ENCODE assay signal across 8 cellular contexts in the genomic region with DNA sequence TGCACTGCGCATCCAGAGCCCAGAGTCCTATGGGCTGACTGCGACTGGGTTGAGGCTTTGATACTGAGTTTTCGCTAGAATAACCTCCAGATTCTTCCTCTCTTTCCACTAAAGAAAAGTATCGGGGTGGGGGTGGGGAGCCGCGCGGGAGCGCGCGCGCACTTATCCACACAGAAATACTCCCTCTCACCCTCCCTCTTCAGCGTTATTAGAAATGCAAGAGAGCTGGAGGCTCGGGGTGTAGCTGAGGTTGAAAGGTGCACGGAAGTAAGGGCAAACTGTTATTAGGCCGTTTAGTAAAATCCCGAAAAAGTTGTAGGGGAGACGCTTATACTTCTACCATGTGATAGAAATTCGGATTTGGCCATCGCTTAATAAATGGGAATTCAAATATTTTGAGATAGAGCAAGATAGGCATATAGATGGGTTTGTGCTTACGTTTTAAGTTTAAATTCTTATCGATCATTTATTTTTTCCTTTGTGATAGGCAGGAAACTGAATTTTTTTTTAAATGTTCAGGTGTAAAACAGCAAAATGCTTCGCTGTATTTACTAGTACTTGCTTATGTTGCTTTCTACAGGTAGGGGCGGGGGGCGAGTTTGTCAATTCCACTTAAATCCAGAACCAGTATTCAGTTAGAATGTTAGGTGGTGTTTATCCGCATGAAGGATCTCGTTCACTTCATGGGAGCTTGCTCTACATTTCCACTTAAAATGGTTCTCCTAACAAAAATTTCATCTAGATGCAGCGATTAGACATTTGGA. TPM values are rescaled to one million over a fixed set of nuclear protein-coding genes. Genes with fewer than 3 reads are reported as not detected.
DNase-seq lines count a peak whose midpoint lies in the region; ATAC-seq and TF ChIP-seq lines count a peak whose summit lies in the region.

No MANE protein-coding gene starts in this region.

- peak overlapping the region; percentile 93 for H3K27ac ChIP-seq in C4-2B
- peak overlapping the region; percentile 92 for H3K27ac ChIP-seq in foreskin keratinocyte

- H3K9me3 Mint-ChIP-seq in activated T-cell treated with anti-CD3 and anti-CD28 coated beads, Interleukin-2, amount 50 U/mL, for 72 hours: no peaks in the 10 kb centered on the region
- H3K9me3 Mint-ChIP-seq in nephron progenitor cell: no peaks in the 10 kb centered on the region

- TF ChIP-seq POLR2A in GM18505 (IDR thresholded peaks at IDR 0.05; ENCODE audit: borderline replicate concordance, extremely low read depth, insufficient read depth, insufficient read length): no peak

- DNase-seq in NCI-H2029 (lab: John Stamatoyannopoulos, UW): peak; percentile 84
- no peak for DNase-seq in activated T-cell treated with anti-CD3 and anti-CD28 coated beads, Interleukin-2, amount 50 U/mL, for 72 hours
- DNase-seq in foreskin keratinocyte: peak; percentile 42 to 47
- DNase-seq in nephron progenitor cell: peak; percentile 12
- DNase-seq in NCI-H226: no peak

- peak; percentile 11 for ATAC-seq in GM19351 (IDR thresholded peaks at IDR 0.05; ENCODE audit: unreplicated experiment)
- ATAC-seq in activated T-cell treated with anti-CD3 and anti-CD28 coated beads, Interleukin-2, amount 50 U/mL, for 72 hours (replicated peaks in 1 of 2): no peak
- no peak for ATAC-seq in foreskin keratinocyte
- no peak for ATAC-seq in GM18505 (IDR thresholded peaks at IDR 0.05; ENCODE audit: unreplicated experiment)

- H3K4me1 Mint-ChIP-seq in activated T-cell treated with anti-CD3 and anti-CD28 coated beads, Interleukin-2, amount 50 U/mL, for 72 hours (ENCODE audit: low read depth): peaks cover 44% of the 10 kb centered on the region
- H3K4me1 Mint-ChIP-seq in nephron progenitor cell: peaks cover 60% of the 10 kb centered on the region

- peaks cover 13% of the 10 kb centered on the region for H3K27me3 Mint-ChIP-seq in activated T-cell treated with anti-CD3 and anti-CD28 coated beads, Interleukin-2, amount 50 U/mL, for 72 hours (ENCODE audit: low read depth)
- H3K27me3 Mint-ChIP-seq in nephron progenitor cell (ENCODE audit: low read depth, poor library complexity): peaks cover 3% of the 10 kb centered on the region

- H3K4me1 ChIP-seq in foreskin keratinocyte: peaks cover 33% of the 10 kb centered on the region

- H3K4me3 Mint-ChIP-seq in activated T-cell treated with anti-CD3 and anti-CD28 coated beads, Interleukin-2, amount 50 U/mL, for 72 hours: peak overlapping the region; percentile 89 to 96
- peak overlapping the region; percentile 99 for H3K4me3 Mint-ChIP-seq in nephron progenitor cell

- H3K27me3 ChIP-seq in foreskin keratinocyte: no peaks in the 10 kb centered on the region

- peaks cover 4 to 5% of the 10 kb centered on the region in 2 donors for H3K36me3 Mint-ChIP-seq in activated T-cell treated with anti-CD3 and anti-CD28 coated beads, Interleukin-2, amount 50 U/mL, for 72 hours (ENCODE audit: insufficient read depth in 2 of 2)
- H3K36me3 Mint-ChIP-seq in nephron progenitor cell (ENCODE audit: low read depth): peaks cover 4% of the 10 kb centered on the region

- no peak for TF ChIP-seq CTCF in C4-2B (conservative IDR thresholded peaks at IDR 0.05)
- TF ChIP-seq CTCF in foreskin keratinocyte (conservative IDR thresholded peaks at IDR 0.05): no peak
- no peak for TF ChIP-seq CTCF in nephron progenitor cell (IDR thresholded peaks at IDR 0.05)

- peak overlapping the region; percentile 94 for H3K27ac Mint-ChIP-seq in activated T-cell treated with anti-CD3 and anti-CD28 coated beads, Interleukin-2, amount 50 U/mL, for 72 hours
- peak overlapping the region; percentile 99 for H3K27ac Mint-ChIP-seq in nephron progenitor cell

RNA-seq across cellular contexts. Expression of gene ARHGAP5, which starts 1.1 kb away (rescaled TPM):
- 10 to 100 TPM; 29.5 to 42.8 TPM for total RNA-seq in activated T-cell treated with anti-CD3 and anti-CD28 coated beads, Interleukin-2, amount 50 U/mL, for 72 hours
- total RNA-seq in foreskin keratinocyte: 76.4 and 80.7 TPM in 2 replicates
- polyA plus RNA-seq in foreskin keratinocyte: 11.6 and 13.4 TPM in 2 replicates

Comparison
In these comparisons a context has a peak if more than half of its experiments do, and no peak if none do; other contexts are left out.
1. DNase-seq: peak in NCI-H2029 (single experiment), foreskin keratinocyte (2 of 2) and nephron progenitor cell (single experiment); none in activated T-cell treated with anti-CD3 and anti-CD28 coated beads, Interleukin-2, amount 50 U/mL, for 72 hours (0 of 2) and NCI-H226 (single experiment).